In genomic region chrX:41119803-41120202, GRCh38 we compare ENCODE assay signal across 19 cellular contexts. TPM values are rescaled to one million over a fixed set of nuclear protein-coding genes. Genes with fewer than 3 reads are reported as not detected.
DNase-seq lines count a peak whose midpoint lies in the region; ATAC-seq, FAIRE-seq and TF ChIP-seq lines count a peak whose summit lies in the region.
"Had no signal": no experiment of that assay in that cellular context is flagged by ENCODE, and none has a peak within 500 bp of the region (broad histone marks: within the 10 kb centered on the region; RNA-seq: fewer than 3 reads in every experiment).

No MANE protein-coding gene starts in this region.

- H3K9me3 ChIP-seq in OCI-LY3 (ENCODE audit: insufficient read depth, low read length) = no peaks in the 10 kb centered on the region
- H3K9me3 ChIP-seq: left ventricle myocardium inferior, transverse colon had no signal

- H3K36me3 Mint-ChIP-seq in activated CD8-positive, alpha-beta memory T cell treated with anti-CD3 and anti-CD28 coated beads, Interleukin-2, amount 10 ng/mL, durations not matched to agents 7 days and 5 days = peaks cover 5% of the 10 kb centered on the region
- peaks cover 13% of the 10 kb centered on the region for H3K36me3 Mint-ChIP-seq in stimulated activated effector memory CD8-positive, alpha-beta T cell treated with anti-CD3 and anti-CD28 coated beads, Interleukin-12 subunit alpha, Interleukin-12 subunit beta, amount 100 ng/mL, for 72 hours

- no peak for DNase-seq in activated CD8-positive, alpha-beta memory T cell treated with anti-CD3 and anti-CD28 coated beads, Interleukin-2, amount 10 ng/mL, durations not matched to agents 7 days and 5 days
- no peak for DNase-seq in activated CD8-positive, alpha-beta memory T cell treated with anti-CD3 and anti-CD28 coated beads, Interleukin-2, amount 50 U/mL, for 4 hours
- no peak for DNase-seq in GM12892 (ENCODE audit: insufficient read length)
- no peak for DNase-seq in stimulated activated effector memory CD8-positive, alpha-beta T cell treated with anti-CD3 and anti-CD28 coated beads, Interleukin-12 subunit alpha, Interleukin-12 subunit beta, amount 100 ng/mL, for 72 hours (ENCODE audit: low spot score in 2 of 2)
- DNase-seq in DMS153 treated with DMSO at 0.1 percent for 48 hours (lab: John Stamatoyannopoulos, UW; ENCODE audit: unreplicated experiment) = no peak
- DNase-seq in kidney glomerular epithelial cell (lab: John Stamatoyannopoulos, UW) = no peak
- DNase-seq in stimulated activated CD4-positive, alpha-beta T cell treated with anti-CD3 and anti-CD28 coated beads, Interleukin-4, amount 100 ng/mL, for 4 hours = no peak
- DNase-seq: ACHN; activated CD4-positive, CD25-positive, alpha-beta regulatory T cell treated with anti-CD3 and anti-CD28 coated beads, Interleukin-2, amount 50 U/mL, for 72 hours; amygdala; central memory CD4-positive, alpha-beta T cell; left ventricle myocardium inferior; NCI-H1092 treated with DMSO at 0.1 percent for 48 hours; NCI-H2081 treated with DMSO at 0.1 percent for 48 hours; NCI-H510A treated with DMSO at 0.1 percent for 48 hours; nucleus accumbens; SHP77; transverse colon had no signal

- H3K4me1 Mint-ChIP-seq in activated CD8-positive, alpha-beta memory T cell treated with anti-CD3 and anti-CD28 coated beads, Interleukin-2, amount 10 ng/mL, durations not matched to agents 7 days and 5 days = peaks cover 66% of the 10 kb centered on the region
- peaks cover 56% of the 10 kb centered on the region for H3K4me1 Mint-ChIP-seq in stimulated activated effector memory CD8-positive, alpha-beta T cell treated with anti-CD3 and anti-CD28 coated beads, Interleukin-12 subunit alpha, Interleukin-12 subunit beta, amount 100 ng/mL, for 72 hours

- no peak for TF ChIP-seq POLR2A in GM12892 (IDR thresholded peaks at IDR 0.05; ENCODE audit: low read depth, low read length)

- no peak for TF ChIP-seq CTCF in OCI-LY3 (IDR thresholded peaks at IDR 0.05; ENCODE audit: low read depth, low read length)

- CTCF ChIA-PET in activated CD8-positive, alpha-beta memory T cell treated with anti-CD3 and anti-CD28 coated beads, Interleukin-2, amount 10 ng/mL, durations not matched to agents 7 days and 5 days (lab: Charles Lee) = no interaction called here

- peak; percentile 81 for FAIRE-seq in GM12892 (lab: Jason Lieb, UNC)

- H3K4me3 Mint-ChIP-seq in activated CD8-positive, alpha-beta memory T cell treated with anti-CD3 and anti-CD28 coated beads, Interleukin-2, amount 10 ng/mL, durations not matched to agents 7 days and 5 days = peak overlapping the region; percentile 47
- peak overlapping the region; percentile 52 for H3K4me3 Mint-ChIP-seq in stimulated activated effector memory CD8-positive, alpha-beta T cell treated with anti-CD3 and anti-CD28 coated beads, Interleukin-12 subunit alpha, Interleukin-12 subunit beta, amount 100 ng/mL, for 72 hours

- peaks cover 12% of the 10 kb centered on the region for H3K36me3 ChIP-seq in OCI-LY3 (replicated peaks; ENCODE audit: low read depth, low read length)
- H3K36me3 ChIP-seq: transverse colon had no signal

- peaks cover 82% of the 10 kb centered on the region for H3K4me1 ChIP-seq in OCI-LY3 (ENCODE audit: low read length)

- H3K9me3 Mint-ChIP-seq in activated CD8-positive, alpha-beta memory T cell treated with anti-CD3 and anti-CD28 coated beads, Interleukin-2, amount 10 ng/mL, durations not matched to agents 7 days and 5 days (ENCODE audit: low read depth) = no peaks in the 10 kb centered on the region
- H3K9me3 Mint-ChIP-seq in stimulated activated effector memory CD8-positive, alpha-beta T cell treated with anti-CD3 and anti-CD28 coated beads, Interleukin-12 subunit alpha, Interleukin-12 subunit beta, amount 100 ng/mL, for 72 hours = no peaks in the 10 kb centered on the region

- peak overlapping the region; percentile 82 for H3K27ac Mint-ChIP-seq in activated CD8-positive, alpha-beta memory T cell treated with anti-CD3 and anti-CD28 coated beads, Interleukin-2, amount 10 ng/mL, durations not matched to agents 7 days and 5 days
- H3K27ac Mint-ChIP-seq in stimulated activated effector memory CD8-positive, alpha-beta T cell treated with anti-CD3 and anti-CD28 coated beads, Interleukin-12 subunit alpha, Interleukin-12 subunit beta, amount 100 ng/mL, for 72 hours = no peak overlapping the region

- peak overlapping the region; percentile 70 for H3K4me3 ChIP-seq in OCI-LY3 (ENCODE audit: low read length)
- H3K4me3 ChIP-seq: left ventricle myocardium inferior, transverse colon had no signal

- peak overlapping the region; percentile 94 for H3K4me2 ChIP-seq in OCI-LY3 (ENCODE audit: low read length)

- H2AFZ ChIP-seq in OCI-LY3 (ENCODE audit: low read depth, low read length) = no peak overlapping the region

- no peaks in the 10 kb centered on the region for H3K27me3 ChIP-seq in OCI-LY3 (ENCODE audit: low read depth, low read length)
- H3K27me3 ChIP-seq: transverse colon had no signal

- H3K27me3 Mint-ChIP-seq in activated CD8-positive, alpha-beta memory T cell treated with anti-CD3 and anti-CD28 coated beads, Interleukin-2, amount 10 ng/mL, durations not matched to agents 7 days and 5 days = no peaks in the 10 kb centered on the region

- ATAC-seq in activated CD8-positive, alpha-beta memory T cell treated with anti-CD3 and anti-CD28 coated beads, Interleukin-2, amount 10 ng/mL, durations not matched to agents 7 days and 5 days = no peak
- ATAC-seq in stimulated activated effector memory CD8-positive, alpha-beta T cell treated with anti-CD3 and anti-CD28 coated beads, Interleukin-12 subunit alpha, Interleukin-12 subunit beta, amount 100 ng/mL, for 72 hours = peak; percentile 35

- peaks cover 85% of the 10 kb centered on the region for H4K20me1 ChIP-seq in OCI-LY3 (ENCODE audit: insufficient read depth, low read length)

- H3K79me2 ChIP-seq in OCI-LY3 (ENCODE audit: low read length) = peaks cover 99% of the 10 kb centered on the region

- peak overlapping the region; percentile 81 for H3K27ac ChIP-seq in OCI-LY3 (ENCODE audit: low read length)
- H3K27ac ChIP-seq: left ventricle myocardium inferior, transverse colon had no signal

- peak overlapping the region; percentile 19 for H3K9ac ChIP-seq in OCI-LY3 (ENCODE audit: low read length)

RNA-seq across cellular contexts. Expression of gene USP9X, which starts 34.6 kb away (rescaled TPM):
- total RNA-seq in activated CD8-positive, alpha-beta memory T cell treated with anti-CD3 and anti-CD28 coated beads, Interleukin-2, amount 10 ng/mL, durations not matched to agents 7 days and 5 days = 10 to 100 TPM; 44.9 to 47.3 TPM
- 30.4 TPM for polyA plus RNA-seq in GM12892 (2012; ENCODE audit: missing spikeins)
